10 cellular contexts compared by ENCODE assay signal in genomic region chr13:109788372-109789195, GRCh38. TPM values are rescaled to one million over a fixed set of nuclear protein-coding genes. Genes with fewer than 3 reads are reported as not detected.
DNase-seq lines count a peak whose midpoint lies in the region; ATAC-seq, FAIRE-seq and TF ChIP-seq lines count a peak whose summit lies in the region.
"Had no signal": no experiment of that assay in that cellular context is flagged by ENCODE, and none has a peak within 500 bp of the region (broad histone marks: within the 10 kb centered on the region; RNA-seq: fewer than 3 reads in every experiment).

No MANE protein-coding gene starts in this region.

- FAIRE-seq in D721Med (lab: Jason Lieb, UNC) = no peak
- FAIRE-seq: small intestine had no signal

- H3K27ac Mint-ChIP-seq in activated T-cell treated with anti-CD3 and anti-CD28 coated beads, Interleukin-2, amount 50 U/mL, for 24 hours = no peak overlapping the region

- peaks cover 18% of the 10 kb centered on the region for H3K27me3 Mint-ChIP-seq in activated T-cell treated with anti-CD3 and anti-CD28 coated beads, Interleukin-2, amount 50 U/mL, for 24 hours

- no peaks in the 10 kb centered on the region for H3K9me3 Mint-ChIP-seq in activated T-cell treated with anti-CD3 and anti-CD28 coated beads, Interleukin-2, amount 50 U/mL, for 24 hours

- no peak for TF ChIP-seq POLR2A in NB4 (IDR thresholded peaks at IDR 0.05; ENCODE audit: extremely low read depth, insufficient read length)

- intact Hi-C loops in dorsolateral prefrontal cortex (cut with DNase I) = loop anchor here (5.0 to 10.0 kb wide), 4 partner anchors 319 to 1574 kb away; partner anchors contain the start of genes ABHD13 (in 1 of the 2) and LIG4 (in 1 of the 2)

- TF ChIP-seq CTCF in NB4 (IDR thresholded peaks at IDR 0.05; ENCODE audit: low read depth, low read length) (no peak), dorsolateral prefrontal cortex (IDR thresholded peaks at IDR 0.05 in 54 of 56, conservative IDR thresholded peaks at IDR 0.05 in 2 of 56; ENCODE audit: low read depth in 1 of 56, partially characterized antibody in 56 of 56) (no peak), D721Med (IDR thresholded peaks at IDR 0.05; ENCODE audit: insufficient read depth, missing control alignments) (no peak)

- H3K4me1 Mint-ChIP-seq in activated T-cell treated with anti-CD3 and anti-CD28 coated beads, Interleukin-2, amount 50 U/mL, for 24 hours (ENCODE audit: low read depth) = peaks cover 14% of the 10 kb centered on the region

- H3K4me3 ChIP-seq in NB4 (ENCODE audit: low read depth, low read length) (peak overlapping the region; percentile 75), dorsolateral prefrontal cortex (peak overlapping the region in 31 of 59 donors; percentile 1 to 91 (median 83)), skeletal muscle satellite cell (ENCODE audit: low read length) (peak overlapping the region; percentile 24)

- no peaks in the 10 kb centered on the region for H3K27me3 ChIP-seq in dorsolateral prefrontal cortex
- no peaks in the 10 kb centered on the region for H3K27me3 ChIP-seq in skeletal muscle satellite cell (ENCODE audit: control insufficient read depth, insufficient read depth, low read length)

- H3K36me3 Mint-ChIP-seq in activated T-cell treated with anti-CD3 and anti-CD28 coated beads, Interleukin-2, amount 50 U/mL, for 24 hours (ENCODE audit: low read depth) = no peaks in the 10 kb centered on the region

- peak overlapping the region; percentile 31 for H3K4me3 Mint-ChIP-seq in activated T-cell treated with anti-CD3 and anti-CD28 coated beads, Interleukin-2, amount 50 U/mL, for 24 hours

- peak overlapping the region; percentile 91 for H3K4me2 ChIP-seq in skeletal muscle satellite cell (ENCODE audit: low read length)

- ATAC-seq in GM18858 (IDR thresholded peaks at IDR 0.05; ENCODE audit: unreplicated experiment) (no peak), HG03045 (IDR thresholded peaks at IDR 0.05; ENCODE audit: unreplicated experiment) (no peak)

- peak overlapping the region; percentile 97 for H3K9ac ChIP-seq in skeletal muscle satellite cell (ENCODE audit: low read depth, low read length)

- no peaks in the 10 kb centered on the region for H3K9me3 ChIP-seq in skeletal muscle satellite cell (replicated peaks; ENCODE audit: low read length)
- H3K9me3 ChIP-seq: BE2C had no signal

- H3K4me1 ChIP-seq in skeletal muscle satellite cell (ENCODE audit: control insufficient read depth, insufficient read depth, low read length) = peaks cover 34% of the 10 kb centered on the region

- peaks cover 14% of the 10 kb centered on the region for H3K36me3 ChIP-seq in skeletal muscle satellite cell (ENCODE audit: insufficient read depth, low read length)
- H3K36me3 ChIP-seq: BE2C had no signal

- no peak for DNase-seq in activated T-cell treated with anti-CD3 and anti-CD28 coated beads, Interleukin-2, amount 50 U/mL, for 24 hours
- no peak for DNase-seq in activated T-cell treated with anti-CD3 and anti-CD28 coated beads, Interleukin-2, amount 50 U/mL, for 1 hour
- DNase-seq in NB4 (ENCODE audit: low read depth) = peak; percentile 55
- no peak for DNase-seq in dorsolateral prefrontal cortex
- DNase-seq in D721Med (ENCODE audit: insufficient read length, low spot score) = no peak
- DNase-seq: BE2C, small intestine had no signal

- H3K27ac ChIP-seq in dorsolateral prefrontal cortex = peak overlapping the region in 44 of 59 donors; percentile 2 to 97 (median 54)

RNA-seq across cellular contexts. Expression of gene IRS2, which starts 2.2 kb away (rescaled TPM):
- 100 to 1,000 TPM in 1 of 120 experiments, 10 to 100 TPM in 119; 46.0 to 107 (median 73.1) TPM for total RNA-seq in dorsolateral prefrontal cortex
- 2.0 and 2.4 TPM in 2 replicates for total RNA-seq in skeletal muscle satellite cell (2012; rRNA removed)

Comparison
In these comparisons a context has a peak if more than half of its experiments do, and no peak if none do; other contexts are left out.
1. H3K4me3 ChIP-seq: peak in every context shown above with its lines; median percentile 83 in dorsolateral prefrontal cortex; 75 in NB4; 24 in skeletal muscle satellite cell.